ENCODE assay signal across 8 cellular contexts in the genomic region with DNA sequence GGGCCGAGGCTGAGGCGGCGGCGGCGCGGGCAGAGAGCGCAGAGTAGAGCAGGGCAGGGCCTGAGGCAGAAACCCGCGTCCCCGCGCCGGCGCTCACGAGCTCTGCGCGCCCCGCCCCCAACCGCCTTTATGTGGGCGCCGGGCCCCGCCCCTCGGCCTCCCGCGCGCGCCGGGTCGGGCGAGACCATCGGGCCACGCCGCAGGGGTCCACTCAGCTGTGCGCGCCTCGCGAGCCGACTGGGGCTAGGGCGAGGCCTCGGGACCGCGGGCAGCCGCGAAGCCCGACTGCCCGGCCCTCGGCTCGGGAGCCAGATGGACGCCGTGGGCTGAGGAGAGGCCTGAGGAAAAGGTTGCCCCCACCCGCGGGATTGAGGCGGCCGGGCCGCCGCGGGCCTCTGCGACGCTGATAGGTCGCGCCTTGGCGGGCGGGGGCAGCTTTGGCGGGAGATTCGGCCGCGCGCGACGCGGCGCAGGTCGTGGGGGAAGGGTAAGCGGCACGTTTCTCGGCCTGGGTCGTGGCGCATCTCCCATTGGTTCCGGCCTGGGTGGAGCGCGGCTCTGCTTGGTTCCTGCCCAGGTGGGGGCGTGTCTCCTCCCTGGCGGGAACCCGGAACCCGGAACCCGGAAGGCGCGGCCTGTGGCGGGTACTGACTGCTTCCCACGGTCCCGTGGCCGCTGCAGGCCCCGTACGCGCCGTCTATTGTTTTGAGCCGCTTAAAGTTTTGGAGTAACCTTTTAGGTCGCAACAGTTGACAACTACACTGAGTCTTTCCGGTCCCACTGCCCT.
A peak's percentile ranks its signal among the peaks of the same experiment; 100 is the strongest.
DNase-seq lines count a peak whose midpoint lies in the region; ATAC-seq and TF ChIP-seq lines count a peak whose summit lies in the region.

A gene (minus strand): TSS at position 104 of the 787 bp plus-strand sequence. CDS start 131 bp downstream, outside the sequence.

- DNase-seq in AG09319 (ENCODE audit: extremely low read depth, low read depth) = peak; percentile 78
- peak; percentile 90 for DNase-seq in NCI-H345 treated with DMSO at 0.1 percent for 48 hours (lab: John Stamatoyannopoulos, UW; ENCODE audit: unreplicated experiment)
- peak; percentile 95 to 99 (median 98) for DNase-seq in activated CD4-positive, CD25-positive, alpha-beta regulatory T cell (lab: John Stamatoyannopoulos, UW)
- peak in 60 of 61 donors; percentile 40 to 92 (median 84) for DNase-seq in caudate nucleus (lab: John Stamatoyannopoulos, UW)
- DNase-seq in iris pigment epithelial cell (ENCODE audit: low read depth) = peak; percentile 95
- DNase-seq in stimulated activated CD4-positive, alpha-beta T cell treated with anti-CD3 and anti-CD28 coated beads, Interleukin-12 subunit alpha, Interleukin-12 subunit beta, amount 100 ng/mL, for 4 hours = peak; percentile 98

- ATAC-seq in GM19035 (IDR thresholded peaks at IDR 0.05; ENCODE audit: unreplicated experiment) = peak; percentile 73
- ATAC-seq in HG03342 (IDR thresholded peaks at IDR 0.05; ENCODE audit: unreplicated experiment) = peak; percentile 76

- no peak for TF ChIP-seq CTCF in AG09319 (IDR thresholded peaks at IDR 0.05; ENCODE audit: low read depth, low read length)

- H3K27ac ChIP-seq in caudate nucleus (ENCODE audit: low read depth, low read length) = peak within 1 kb of the TSS; percentile 98

Comparison
In these comparisons a context has a peak if more than half of its experiments do, and no peak if none do; other contexts are left out.
1. Peak in every context shown above with its lines: DNase-seq, ATAC-seq and H3K27ac ChIP-seq.